In the genomic region with DNA sequence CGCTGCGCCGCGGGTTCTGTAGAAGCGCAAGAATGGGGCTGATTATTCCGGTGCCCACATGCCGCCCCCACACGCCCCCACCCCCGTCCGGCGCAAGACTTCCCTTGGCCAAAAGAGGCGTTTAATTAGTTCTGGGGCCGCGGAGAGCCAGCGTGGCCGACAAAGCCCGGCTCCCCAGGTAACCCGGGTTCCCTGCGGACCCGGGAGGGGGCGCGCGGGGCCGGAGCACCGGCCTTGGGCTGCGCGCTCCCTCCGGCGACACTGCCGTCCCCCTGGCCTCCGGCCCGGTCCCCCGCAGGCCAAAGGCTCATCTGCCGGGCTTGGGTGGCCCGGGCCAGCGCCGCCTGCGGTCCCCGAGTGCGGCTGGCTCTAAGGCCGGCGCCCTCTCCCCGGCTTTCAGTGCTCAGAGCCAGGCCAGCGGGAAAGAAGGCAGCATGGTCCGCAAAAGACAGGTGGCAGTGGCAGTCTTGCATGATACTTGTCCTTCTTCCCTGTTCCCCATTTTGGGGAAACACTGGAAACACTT, we compare ENCODE assay signal across 16 cellular contexts. TPM values are rescaled to one million over a fixed set of nuclear protein-coding genes. Genes with fewer than 3 reads are reported as not detected.
DNase-seq lines count a peak whose midpoint lies in the region; ATAC-seq and TF ChIP-seq lines count a peak whose summit lies in the region.
"Had no signal": no experiment of that assay in that cellular context is flagged by ENCODE, and none has a peak within 500 bp of the region (broad histone marks: within the 10 kb centered on the region; RNA-seq: fewer than 3 reads in every experiment).

No MANE protein-coding gene starts in this region.

- H3K9ac ChIP-seq in HUES6 (ENCODE audit: low read length), result no peak overlapping the region

- DNase-seq in D341Med (ENCODE audit: low spot score) (peak; percentile 50), glutamatergic neuron (no peak), NOMO-1 treated with dmso at 0.1 percent for 144 hours (lab: John Stamatoyannopoulos, UW; ENCODE audit: unreplicated experiment) (no peak), NCI-H146 treated with DMSO at 0.1 percent for 48 hours (lab: John Stamatoyannopoulos, UW; ENCODE audit: unreplicated experiment) (no peak), islet precursor cell (no peak)
- DNase-seq: activated naive CD8-positive, alpha-beta T cell treated with anti-CD3 and anti-CD28 coated beads for 36 hours; NCI-H1930; spleen; SW 1271 had no signal

- H2AFZ ChIP-seq in neuron (ENCODE audit: low read depth, low read length), result peak overlapping the region; percentile 27

- H3K4me3 ChIP-seq in HUES6 (ENCODE audit: low read depth, low read length), result peak overlapping the region; percentile 55
- H3K4me3 ChIP-seq in neuron (ENCODE audit: low read length), result peak overlapping the region; percentile 34

- peaks cover 4% of the 10 kb centered on the region for H3K9me3 Mint-ChIP-seq in glutamatergic neuron (ENCODE audit: unreplicated experiment)
- H3K9me3 Mint-ChIP-seq: activated naive CD8-positive, alpha-beta T cell treated with anti-CD3 and anti-CD28 coated beads for 36 hours; natural killer cell treated with Interleukin-12 subunit alpha and Interleukin-12 subunit beta and Interleukin-15 and Interleukin-18, amount 100 ng/mL, for 72 hours had no signal

- peak overlapping the region; percentile 78 for H3K4me3 Mint-ChIP-seq in glutamatergic neuron (ENCODE audit: unreplicated experiment)
- H3K4me3 Mint-ChIP-seq: activated naive CD8-positive, alpha-beta T cell treated with anti-CD3 and anti-CD28 coated beads for 36 hours; natural killer cell treated with Interleukin-12 subunit alpha and Interleukin-12 subunit beta and Interleukin-15 and Interleukin-18, amount 100 ng/mL, for 72 hours had no signal

- no peaks in the 10 kb centered on the region for H3K9me3 ChIP-seq in HUES6 (ENCODE audit: control insufficient read depth, insufficient read depth, low read depth, low read length)
- peaks cover 2% of the 10 kb centered on the region for H3K9me3 ChIP-seq in neuron (ENCODE audit: low read length)
- H3K9me3 ChIP-seq: spleen had no signal

- H3K4me1 Mint-ChIP-seq in glutamatergic neuron (ENCODE audit: low read depth, unreplicated experiment), result peaks cover 9% of the 10 kb centered on the region

- no peaks in the 10 kb centered on the region for H3K36me3 Mint-ChIP-seq in glutamatergic neuron (ENCODE audit: unreplicated experiment)
- H3K36me3 Mint-ChIP-seq: activated naive CD8-positive, alpha-beta T cell treated with anti-CD3 and anti-CD28 coated beads for 36 hours; natural killer cell treated with Interleukin-12 subunit alpha and Interleukin-12 subunit beta and Interleukin-15 and Interleukin-18, amount 100 ng/mL, for 72 hours had no signal

- H3K27me3 ChIP-seq in HUES6 (ENCODE audit: control insufficient read depth, insufficient read depth, low read length) (peaks cover 99% of the 10 kb centered on the region), neuron (ENCODE audit: insufficient read depth, low read length) (peaks cover 87% of the 10 kb centered on the region)

- peaks cover 28% of the 10 kb centered on the region for H3K27me3 Mint-ChIP-seq in glutamatergic neuron (ENCODE audit: unreplicated experiment)

- peak; percentile 11 for TF ChIP-seq CTCF in glutamatergic neuron (IDR thresholded peaks at IDR 0.05; ENCODE audit: partially characterized antibody, unreplicated experiment)

- H3K27ac ChIP-seq in HUES6 (ENCODE audit: low read depth, low read length), result no peak overlapping the region
- H3K27ac ChIP-seq: spleen had no signal

- H3K4me1 ChIP-seq in HUES6 (ENCODE audit: control insufficient read depth, insufficient read depth, low read length) (0 out of 2 replicates have a peak, but pooled peaks cover 11% of the 10 kb centered on the region), neuron (ENCODE audit: insufficient read depth, low read length) (peaks cover 14% of the 10 kb centered on the region)

- no peak for ATAC-seq in HG02588 (IDR thresholded peaks at IDR 0.05; ENCODE audit: unreplicated experiment)
- ATAC-seq: natural killer cell treated with Interleukin-12 subunit alpha and Interleukin-12 subunit beta and Interleukin-15 and Interleukin-18, amount 100 ng/mL, for 72 hours; Panc1 had no signal

- no peak overlapping the region for H3K27ac Mint-ChIP-seq in glutamatergic neuron (ENCODE audit: unreplicated experiment)
- H3K27ac Mint-ChIP-seq: activated naive CD8-positive, alpha-beta T cell treated with anti-CD3 and anti-CD28 coated beads for 36 hours; natural killer cell treated with Interleukin-12 subunit alpha and Interleukin-12 subunit beta and Interleukin-15 and Interleukin-18, amount 100 ng/mL, for 72 hours had no signal

- no peaks in the 10 kb centered on the region for H3K36me3 ChIP-seq in HUES6 (ENCODE audit: control insufficient read depth, insufficient read depth, low read length)
- no peaks in the 10 kb centered on the region for H3K36me3 ChIP-seq in neuron (ENCODE audit: insufficient read depth, low read length)
- H3K36me3 ChIP-seq: spleen had no signal

RNA-seq across cellular contexts. Expression of a gene that starts 18.5 kb away (rescaled TPM):
- total RNA-seq in glutamatergic neuron (ENCODE audit: unreplicated experiment), result not detected
- total RNA-seq: activated naive CD8-positive, alpha-beta T cell treated with anti-CD3 and anti-CD28 coated beads for 36 hours; glomerular endothelial cell; liver; natural killer cell treated with Interleukin-12 subunit alpha and Interleukin-12 subunit beta and Interleukin-15 and Interleukin-18, amount 100 ng/mL, for 72 hours; spleen had no signal
